8 cellular contexts compared by ENCODE assay signal in genomic region chr2:105455488-105455991, GRCh38. TPM values are rescaled to one million over a fixed set of nuclear protein-coding genes. Genes with fewer than 3 reads are reported as not detected.
DNase-seq lines count a peak whose midpoint lies in the region; ATAC-seq and TF ChIP-seq lines count a peak whose summit lies in the region.

No MANE protein-coding gene starts in this region.

- H4K91ac ChIP-seq in trophoblast cell (ENCODE audit: low read depth, low read length) = no peak overlapping the region

- no peaks in the 10 kb centered on the region for H3K9me3 ChIP-seq in trophoblast cell (ENCODE audit: insufficient read depth, low read depth, low read length)

- H4K12ac ChIP-seq in trophoblast cell (ENCODE audit: low read depth, low read length) = no peak overlapping the region

- no peak overlapping the region for H3K4me2 ChIP-seq in trophoblast cell (ENCODE audit: low read length)

- no peak overlapping the region for H2BK12ac ChIP-seq in trophoblast cell (ENCODE audit: low read length)

- H3K36me3 ChIP-seq in trophoblast cell (ENCODE audit: control insufficient read depth in 1 of 2, insufficient read depth in 2 of 2, low read length in 2 of 2) = no peaks in the 10 kb centered on the region

- H2AK5ac ChIP-seq in trophoblast cell (ENCODE audit: low read length) = no peak overlapping the region

- no peak overlapping the region for H3K14ac ChIP-seq in trophoblast cell (ENCODE audit: low read length)

- H3K4me3 ChIP-seq in choroid plexus epithelial cell (ENCODE audit: low read depth, low read length) (no peak overlapping the region), trophoblast cell (ENCODE audit: low read depth, low read length) (no peak overlapping the region)

- H3K27ac ChIP-seq in trophoblast cell (ENCODE audit: low read depth, low read length) = no peak overlapping the region

- ATAC-seq in HG02571 (IDR thresholded peaks at IDR 0.05; ENCODE audit: unreplicated experiment) (no peak), GM21367 (IDR thresholded peaks at IDR 0.05; ENCODE audit: unreplicated experiment) (no peak)

- H3K18ac ChIP-seq in trophoblast cell (ENCODE audit: low read length) = no peak overlapping the region

- H3K23ac ChIP-seq in trophoblast cell (ENCODE audit: low read length) = no peak overlapping the region

- DNase-seq in DMS79 (lab: John Stamatoyannopoulos, UW) = peak; percentile 94
- DNase-seq in NCI-H2171 (lab: John Stamatoyannopoulos, UW) = peak; percentile 58
- peak; percentile 98 for DNase-seq in choroid plexus epithelial cell (ENCODE audit: low read depth)
- DNase-seq in trophoblast cell = peak; percentile 83 to 88
- no peak for DNase-seq in GF-D8 (lab: John Stamatoyannopoulos, UW)
- DNase-seq in NCI-H82 treated with DMSO at 0.1 percent for 48 hours (lab: John Stamatoyannopoulos, UW; ENCODE audit: unreplicated experiment) = no peak

- H2BK5ac ChIP-seq in trophoblast cell (ENCODE audit: low read depth, low read length, poor library complexity) = no peak overlapping the region

- no peak overlapping the region for H2BK120ac ChIP-seq in trophoblast cell (ENCODE audit: insufficient read depth, low read length, poor library complexity)

- no peaks in the 10 kb centered on the region for H3K4me1 ChIP-seq in trophoblast cell (ENCODE audit: control insufficient read depth in 1 of 2, insufficient read depth in 2 of 2, low read length in 2 of 2)

- no peak overlapping the region for H4K8ac ChIP-seq in trophoblast cell (ENCODE audit: low read depth, low read length)

- no peak for TF ChIP-seq CTCF in choroid plexus epithelial cell (conservative IDR thresholded peaks at IDR 0.05; ENCODE audit: low read depth, low read length)

- no peak overlapping the region for H2AFZ ChIP-seq in trophoblast cell (ENCODE audit: insufficient read depth, low read length, poor library complexity)

- H3K27me3 ChIP-seq in trophoblast cell (ENCODE audit: insufficient read depth, low read length) = no peaks in the 10 kb centered on the region

- no peaks in the 10 kb centered on the region for H3K79me2 ChIP-seq in trophoblast cell (ENCODE audit: control insufficient read depth, insufficient read depth, low read length, poor library complexity)

- H3K4ac ChIP-seq in trophoblast cell (ENCODE audit: low read depth, low read length) = no peak overlapping the region

- no CpG with 5 or more reads among the region's 3 CpGs for WGBS in trophoblast cell (ENCODE audit: extremely low coverage, insufficient coverage, insufficient read length)

- H3K9ac ChIP-seq in trophoblast cell (ENCODE audit: low read length) = no peak overlapping the region

- no peaks in the 10 kb centered on the region for H3K79me1 ChIP-seq in trophoblast cell (ENCODE audit: low read length)

RNA-seq across cellular contexts. Expression of gene FHL2, which starts 56.7 kb away (rescaled TPM):
- polyA plus RNA-seq in trophoblast cell (2013) = 83.4 and 89.8 TPM in 2 replicates

Comparison
In these comparisons a context has a peak if more than half of its experiments do, and no peak if none do; other contexts are left out.
1. DNase-seq: peak in DMS79 (single experiment), NCI-H2171 (single experiment), choroid plexus epithelial cell (single experiment) and trophoblast cell (2 of 2); none in GF-D8 (single experiment) and NCI-H82 treated with DMSO at 0.1 percent for 48 hours (single experiment).